In genomic region chr4:184170996-184171395, GRCh38 we compare ENCODE assay signal across 16 cellular contexts. TPM values are rescaled to one million over a fixed set of nuclear protein-coding genes. Genes with fewer than 3 reads are reported as not detected.
DNase-seq lines count a peak whose midpoint lies in the region; ATAC-seq and TF ChIP-seq lines count a peak whose summit lies in the region.
"Had no signal": no experiment of that assay in that cellular context is flagged by ENCODE, and none has a peak within 500 bp of the region (broad histone marks: within the 10 kb centered on the region; RNA-seq: fewer than 3 reads in every experiment).

No MANE protein-coding gene starts in this region.

- H3K9me3 Mint-ChIP-seq in neural progenitor cell, result no peaks in the 10 kb centered on the region
- H3K9me3 Mint-ChIP-seq: activated CD4-positive, alpha-beta T cell treated with anti-CD3 and anti-CD28 coated beads, Interleukin-2, amount 10 ng/mL, durations not matched to agents 24 days and 14 days had no signal

- no peak overlapping the region for H3K4me3 ChIP-seq in mammary epithelial cell (replicated peaks in 1 of 3; ENCODE audit: insufficient read depth in 1 of 3, low read depth in 2 of 3, low read length in 3 of 3)
- no peak overlapping the region for H3K4me3 ChIP-seq in neural progenitor cell
- H3K4me3 ChIP-seq: A549 had no signal

- no peaks in the 10 kb centered on the region for H3K36me3 Mint-ChIP-seq in neural progenitor cell
- H3K36me3 Mint-ChIP-seq: activated naive CD8-positive, alpha-beta T cell had no signal

- H3K27me3 Mint-ChIP-seq in neural progenitor cell (ENCODE audit: insufficient read depth, low read depth), result peaks cover 8% of the 10 kb centered on the region

- H3F3A ChIP-seq in neural progenitor cell (ENCODE audit: low read depth), result peaks cover 14% of the 10 kb centered on the region

- H3K36me3 ChIP-seq in mammary epithelial cell (ENCODE audit: insufficient read depth, low read length), result no peaks in the 10 kb centered on the region
- H3K36me3 ChIP-seq in neural progenitor cell, result no peaks in the 10 kb centered on the region
- H3K36me3 ChIP-seq: neutrophil had no signal

- H3K4me3 Mint-ChIP-seq in neural progenitor cell, result no peak overlapping the region
- H3K4me3 Mint-ChIP-seq: activated CD4-positive, alpha-beta T cell treated with anti-CD3 and anti-CD28 coated beads, Interleukin-2, amount 10 ng/mL, durations not matched to agents 24 days and 14 days; activated naive CD8-positive, alpha-beta T cell had no signal

- peaks cover 23% of the 10 kb centered on the region for H3K4me1 Mint-ChIP-seq in neural progenitor cell

- BruUV-seq in mammary epithelial cell (replicated peaks; lab: Mats Ljungman, UMichigan), result no TSS peak

- WGBS in mammary epithelial cell (ENCODE audit: low coverage, missing lambda C conversion rate), result 46% methylated on average over 1 of the region's 1 CpG

- dilution Hi-C loops in mammary epithelial cell (cut with HindIII; ENCODE audit: low sequenced_read_pairs), result no loop called here

- H3K4me2 ChIP-seq in mammary epithelial cell (ENCODE audit: insufficient read depth, low read depth, low read length) (no peak overlapping the region), neural progenitor cell (no peak overlapping the region)
- H3K4me2 ChIP-seq: A549 had no signal

- H3K79me2 ChIP-seq in mammary epithelial cell (ENCODE audit: insufficient read depth, low read length) (no peaks in the 10 kb centered on the region), neural progenitor cell (ENCODE audit: low read depth) (no peaks in the 10 kb centered on the region)

- no peak for ATAC-seq in HG02763 (IDR thresholded peaks at IDR 0.05; ENCODE audit: unreplicated experiment)
- ATAC-seq: A549 had no signal

- no peaks in the 10 kb centered on the region for H3K4me1 ChIP-seq in mammary epithelial cell (ENCODE audit: insufficient read depth, low read length)
- peaks cover 6% of the 10 kb centered on the region for H3K4me1 ChIP-seq in neural progenitor cell
- H3K4me1 ChIP-seq: A549 had no signal

- no peak overlapping the region for H3K9ac ChIP-seq in mammary epithelial cell (ENCODE audit: insufficient read depth, low read length)
- no peak overlapping the region for H3K9ac ChIP-seq in neural progenitor cell

- no peak overlapping the region for H3K27ac Mint-ChIP-seq in neural progenitor cell
- H3K27ac Mint-ChIP-seq: activated CD4-positive, alpha-beta T cell treated with anti-CD3 and anti-CD28 coated beads, Interleukin-2, amount 10 ng/mL, durations not matched to agents 24 days and 14 days; activated naive CD8-positive, alpha-beta T cell had no signal

- CTCF ChIA-PET in mammary epithelial cell (lab: Charles Lee; ENCODE audit: low non-redundant PET), result interaction anchor here (0.6 kb wide), 1 partner anchor 840 kb away, joined by 3 read pairs; no protein-coding TSS in a partner anchor

- no peak for TF ChIP-seq CTCF in mammary epithelial cell (conservative IDR thresholded peaks at IDR 0.05 in 1 of 2, IDR thresholded peaks at IDR 0.05 in 1 of 2; ENCODE audit: extremely low read depth in 1 of 2, insufficient read depth in 1 of 2, low read depth in 1 of 2, low read length in 2 of 2)
- no peak for TF ChIP-seq CTCF in neural progenitor cell (IDR thresholded peaks at IDR 0.05)

- H3K27ac ChIP-seq in mammary epithelial cell (ENCODE audit: insufficient read depth, low read depth, low read length) (no peak overlapping the region), neural progenitor cell (no peak overlapping the region), substantia nigra (ENCODE audit: low read depth, low read length, poor library complexity, severe bottlenecking) (no peak overlapping the region)
- H3K27ac ChIP-seq: A549, neutrophil had no signal

- H3K9me3 ChIP-seq in mammary epithelial cell (replicated peaks; ENCODE audit: insufficient read depth, low read length) (no peaks in the 10 kb centered on the region), neural progenitor cell (ENCODE audit: low read depth) (no peaks in the 10 kb centered on the region)
- H3K9me3 ChIP-seq: A549, neutrophil had no signal

- DNase-seq in NCI-H187 (lab: John Stamatoyannopoulos, UW) (peak; percentile 48 to 49), NCI-H187 treated with DMSO at 0.1 percent for 48 hours (lab: John Stamatoyannopoulos, UW) (no peak), NCI-H2171 (lab: John Stamatoyannopoulos, UW) (peak; percentile 9), mammary epithelial cell (peak; percentile 47), neural progenitor cell (ENCODE audit: low spot score) (peak; percentile 56), T-helper 2 cell (no peak), substantia nigra (lab: John Stamatoyannopoulos, UW) (no peak)
- DNase-seq: activated CD4-positive, alpha-beta T cell treated with anti-CD3 and anti-CD28 coated beads, Interleukin-2, amount 10 ng/mL, durations not matched to agents 24 days and 14 days; GDM1; NCI-H1436 had no signal

- no peaks in the 10 kb centered on the region for H4K20me1 ChIP-seq in mammary epithelial cell (ENCODE audit: insufficient read depth, low read length)
- no peaks in the 10 kb centered on the region for H4K20me1 ChIP-seq in neural progenitor cell (ENCODE audit: low read depth)

- intact Hi-C loops in mammary epithelial cell (cut with micrococcal nuclease), result no loop called here

- H3K27me3 ChIP-seq in mammary epithelial cell (ENCODE audit: insufficient read depth, low read length) (no peaks in the 10 kb centered on the region), neural progenitor cell (peaks cover 40% of the 10 kb centered on the region)

- in situ Hi-C loops in mammary epithelial cell (cut with MboI; ENCODE audit: low sequenced_read_pairs in 2 of 2), result loop anchor here (5.0 to 25.0 kb wide), 3 partner anchors 334 to 684 kb away; no protein-coding TSS in a partner anchor

- H2AFZ ChIP-seq in mammary epithelial cell (ENCODE audit: low read depth, low read length), result no peak overlapping the region
- no peak overlapping the region for H2AFZ ChIP-seq in neural progenitor cell (replicated peaks)

RNA-seq across cellular contexts. Expression of gene ENPP6, which starts 46.7 kb away (rescaled TPM):
- total RNA-seq in mammary epithelial cell, result under 1 TPM in 1 of 2 donors, not detected in 1; 0.33 TPM
- 0.01 TPM for polyA plus RNA-seq in mammary epithelial cell
- not detected for polyA minus RNA-seq in mammary epithelial cell
- total RNA-seq in neural progenitor cell (ENCODE audit: low replicate concordance), result not detected in 2 replicates
- total RNA-seq: SK-MEL-5 had no signal
- polyA plus RNA-seq: A549, keratinocyte had no signal

Comparison
In these comparisons a context has a peak if more than half of its experiments do, and no peak if none do; other contexts are left out.
1. DNase-seq: peak in NCI-H187 (2 of 2), NCI-H2171 (single experiment), mammary epithelial cell (single experiment) and neural progenitor cell (single experiment); none in NCI-H187 treated with DMSO at 0.1 percent for 48 hours (single experiment), T-helper 2 cell (0 of 5) and substantia nigra (0 of 49).